ENCODE assay signal across 1 cellular context in the genomic region with DNA sequence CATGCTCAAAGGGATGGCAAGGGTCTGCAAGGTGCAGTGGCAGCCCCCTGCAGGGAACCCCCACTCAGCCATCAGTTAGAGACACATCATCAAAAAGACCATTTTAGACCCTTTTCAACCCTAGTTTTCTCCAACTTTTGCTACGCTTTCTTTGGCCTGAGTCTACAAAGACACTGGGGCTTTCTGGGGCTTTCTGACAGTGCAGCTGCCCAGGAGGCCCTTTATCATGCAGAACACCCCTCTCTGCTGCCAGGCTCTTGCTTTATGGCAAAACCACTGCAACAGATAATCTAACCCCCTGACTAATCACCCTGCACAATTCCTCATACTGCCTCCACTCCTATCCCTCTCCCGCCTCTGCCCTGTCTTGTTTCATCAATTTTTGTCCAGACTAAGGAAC.
TF ChIP-seq lines count a peak whose summit lies in the region.

No MANE protein-coding gene starts in this region.

TF ChIP-seq in H1, 55 proteins besides CTCF, POLR2A, EP300 and RAD21:
- TF ChIP-seq TCF12 (IDR thresholded peaks at IDR 0.05; ENCODE audit: low read depth, low read length): 0 out of 2 replicates have a peak, but pooled peaks have one; percentile 23
- TF ChIP-seq, protein P1, sequence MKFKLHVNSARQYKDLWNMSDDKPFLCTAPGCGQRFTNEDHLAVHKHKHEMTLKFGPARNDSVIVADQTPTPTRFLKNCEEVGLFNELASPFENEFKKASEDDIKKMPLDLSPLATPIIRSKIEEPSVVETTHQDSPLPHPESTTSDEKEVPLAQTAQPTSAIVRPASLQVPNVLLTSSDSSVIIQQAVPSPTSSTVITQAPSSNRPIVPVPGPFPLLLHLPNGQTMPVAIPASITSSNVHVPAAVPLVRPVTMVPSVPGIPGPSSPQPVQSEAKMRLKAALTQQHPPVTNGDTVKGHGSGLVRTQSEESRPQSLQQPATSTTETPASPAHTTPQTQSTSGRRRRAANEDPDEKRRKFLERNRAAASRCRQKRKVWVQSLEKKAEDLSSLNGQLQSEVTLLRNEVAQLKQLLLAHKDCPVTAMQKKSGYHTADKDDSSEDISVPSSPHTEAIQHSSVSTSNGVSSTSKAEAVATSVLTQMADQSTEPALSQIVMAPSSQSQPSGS (IDR thresholded peaks at IDR 0.05; ENCODE audit: low read length): no peak
- TF ChIP-seq ZNF274 (IDR thresholded peaks at IDR 0.05; ENCODE audit: borderline replicate concordance, extremely low read depth, low read length): no peak
- no peak for TF ChIP-seq POLR2AphosphoS5 (IDR thresholded peaks at IDR 0.05; ENCODE audit: low read depth, low read length)
- TF ChIP-seq SRF (IDR thresholded peaks at IDR 0.05; ENCODE audit: low read depth, low read length): no peak
- TF ChIP-seq NANOG (IDR thresholded peaks at IDR 0.05; ENCODE audit: insufficient read depth, low read depth, low read length, poor library complexity, severe bottlenecking): peak; percentile 8
- no peak for TF ChIP-seq SP2 (IDR thresholded peaks at IDR 0.05; ENCODE audit: low read length)
- TF ChIP-seq SP1 (IDR thresholded peaks at IDR 0.05; ENCODE audit: low read depth, low read length): 0 out of 2 replicates have a peak, but pooled peaks have one; percentile 10
- TF ChIP-seq HDAC2 (IDR thresholded peaks at IDR 0.05; ENCODE audit: borderline replicate concordance in 1 of 2, low read depth in 2 of 2, low read length in 2 of 2): peak in 1 of 2 experiments; percentile 86; a peak in 2 of 4 replicates
- no peak for TF ChIP-seq KDM4A (IDR thresholded peaks at IDR 0.05; ENCODE audit: low read depth, low read length, severe bottlenecking)
- peak; percentile 82 for TF ChIP-seq POU5F1 (IDR thresholded peaks at IDR 0.05; ENCODE audit: low read depth, low read length)
